Comparison of ENCODE assay signal across 8 cellular contexts in genomic region chr14:61761557-61761956, GRCh38. TPM values are rescaled to one million over a fixed set of nuclear protein-coding genes. Genes with fewer than 3 reads are reported as not detected.
DNase-seq lines count a peak whose midpoint lies in the region; ATAC-seq and TF ChIP-seq lines count a peak whose summit lies in the region.

No MANE protein-coding gene starts in this region.

- DNase-seq in NCI-H2227 treated with DMSO at 0.1 percent for 48 hours (lab: John Stamatoyannopoulos, UW) (peak; percentile 54), NCI-H2227 (lab: John Stamatoyannopoulos, UW; ENCODE audit: unreplicated experiment) (no peak), PC-3 (no peak), endothelial cell (ENCODE audit: low spot score) (no peak), OCI-M2 (lab: John Stamatoyannopoulos, UW; ENCODE audit: unreplicated experiment) (no peak), ecto neural progenitor cell (ENCODE audit: low spot score) (no peak)
- DNase-seq in stimulated activated CD4-positive, alpha-beta T cell treated with anti-CD3 and anti-CD28 coated beads, Interleukin-2, amount 100 ng/mL, for 24 hours: no peak

- H3K4me2 ChIP-seq in PC-3 (ENCODE audit: low read length): peak overlapping the region; percentile 94

- H3K27me3 Mint-ChIP-seq in endothelial cell (ENCODE audit: unreplicated experiment): peaks cover 2% of the 10 kb centered on the region

- H3K27ac Mint-ChIP-seq in endothelial cell (ENCODE audit: unreplicated experiment): peak overlapping the region; percentile 94

- peaks cover 20% of the 10 kb centered on the region for H3K4me1 Mint-ChIP-seq in endothelial cell (ENCODE audit: unreplicated experiment)

- intact Hi-C loops in PC-3 (cut with micrococcal nuclease): loop anchor here (5.0 kb wide), 2 partner anchors 231 to 261 kb away; no protein-coding TSS in a partner anchor

- H3K4me3 ChIP-seq in PC-3 (ENCODE audit: low read length): peak overlapping the region; percentile 96
- peak overlapping the region; percentile 98 for H3K4me3 ChIP-seq in neuron (ENCODE audit: low read length)

- peak overlapping the region; percentile 99 for H3K4me3 Mint-ChIP-seq in endothelial cell (ENCODE audit: unreplicated experiment)

- no peaks in the 10 kb centered on the region for H3K9me3 ChIP-seq in PC-3 (ENCODE audit: low read length)
- H3K9me3 ChIP-seq in neuron (ENCODE audit: low read length): no peaks in the 10 kb centered on the region

- no peaks in the 10 kb centered on the region for H3K9me3 Mint-ChIP-seq in endothelial cell (ENCODE audit: unreplicated experiment)

- peaks cover 3% of the 10 kb centered on the region for H3K36me3 Mint-ChIP-seq in endothelial cell (ENCODE audit: low read depth, unreplicated experiment)

- no peaks in the 10 kb centered on the region for H3K36me3 ChIP-seq in PC-3 (ENCODE audit: low read depth, low read length)
- H3K36me3 ChIP-seq in neuron (ENCODE audit: insufficient read depth, low read length): peaks cover 2% of the 10 kb centered on the region

- peaks cover 44% of the 10 kb centered on the region for H3K79me2 ChIP-seq in PC-3 (ENCODE audit: low read length)

- CTCF ChIA-PET in PC-3 (lab: Charles Lee): interaction anchor here (0.6 to 1.6 kb wide), 2 partner anchors 66 to 76 kb away, joined by 7 to 8 read pairs; partner anchors contain the start of gene HIF1A

- TSS peak; percentile 72 for BruUV-seq in PC-3 (replicated peaks; lab: Mats Ljungman, UMichigan)

- POLR2A ChIA-PET in PC-3 (lab: Charles Lee; ENCODE audit: unreplicated experiment): interaction anchor here (0.5 to 1.5 kb wide), 16 partner anchors 10 to 663 kb away, joined by 3 to 21 read pairs (median 4); partner anchors contain the start of genes HIF1A and PRKCH

- H3K27me3 ChIP-seq in PC-3 (ENCODE audit: low read length): no peaks in the 10 kb centered on the region
- no peaks in the 10 kb centered on the region for H3K27me3 ChIP-seq in neuron (ENCODE audit: insufficient read depth, low read length)

- H3K27ac ChIP-seq in PC-3 (ENCODE audit: low read length): peak overlapping the region; percentile 42

- H2AFZ ChIP-seq in PC-3 (ENCODE audit: low read length) (peak overlapping the region; percentile 79), neuron (ENCODE audit: low read depth, low read length) (peak overlapping the region; percentile 95)

- peak; percentile 6 for ATAC-seq in PC-3

- 0 out of 2 replicates have a peak, but pooled peaks have one; percentile 30 for TF ChIP-seq CTCF in PC-3 (conservative IDR thresholded peaks at IDR 0.05; ENCODE audit: low read depth, low read length)
- no peak for TF ChIP-seq CTCF in endothelial cell (IDR thresholded peaks at IDR 0.05; ENCODE audit: unreplicated experiment)

- H3K4me1 ChIP-seq in PC-3 (ENCODE audit: insufficient read depth, low read length) (peaks cover 27% of the 10 kb centered on the region), neuron (ENCODE audit: insufficient read depth, low read length) (peaks cover 23% of the 10 kb centered on the region)

- peaks cover 18% of the 10 kb centered on the region for H3F3A ChIP-seq in PC-3 (ENCODE audit: low read length, unreplicated experiment)

- H3K9me2 ChIP-seq in PC-3 (replicated peaks; ENCODE audit: low read length): no peaks in the 10 kb centered on the region

- peaks cover 20% of the 10 kb centered on the region for H4K20me1 ChIP-seq in PC-3 (ENCODE audit: low read length)

- peak overlapping the region; percentile 89 for H3K9ac ChIP-seq in PC-3 (ENCODE audit: low read length)

RNA-seq across cellular contexts. Expression of gene SNAPC1, which starts 0.7 kb away (rescaled TPM):
- total RNA-seq in PC-3 (2014; rRNA removed) (26.7 and 27.3 TPM in 2 replicates), endothelial cell (ENCODE audit: unreplicated experiment) (5.2 TPM)

RNA-seq across cellular contexts. Expression of gene SYT16, which starts 50.9 kb away (rescaled TPM):
- total RNA-seq in PC-3 (2014; rRNA removed) (15.6 and 17.6 TPM in 2 replicates), endothelial cell (ENCODE audit: unreplicated experiment) (0.23 TPM)

Comparison
In these comparisons a context has a peak if more than half of its experiments do, and no peak if none do; other contexts are left out.
1. RNA of gene SYT16, which starts 50.9 kb away (total RNA-seq): 15.6 to 17.6 TPM in PC-3; 0.23 TPM in endothelial cell (single experiment); every median in the first group is over 10 times any median in the second.